24 cellular contexts compared by ENCODE assay signal in the genomic region with DNA sequence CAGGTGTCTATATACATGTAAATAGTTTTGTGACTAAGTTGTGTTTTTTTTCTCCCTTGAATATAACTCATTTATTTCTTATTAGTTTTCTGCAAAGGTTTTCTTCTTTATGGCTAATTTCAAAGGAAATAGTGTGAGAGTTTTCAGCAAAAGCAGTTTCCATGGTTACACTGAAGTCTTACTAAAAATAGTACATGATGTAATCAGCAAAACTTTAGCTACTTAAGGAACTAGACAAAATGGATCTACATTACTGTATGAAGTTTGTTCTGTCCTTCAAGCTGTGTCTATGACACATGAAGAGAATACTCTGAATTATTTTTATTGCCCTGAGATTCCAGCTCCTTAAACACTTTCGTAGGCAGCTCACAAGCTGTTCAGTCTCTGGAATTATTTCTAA.
DNase-seq lines count a peak whose midpoint lies in the region; ATAC-seq and TF ChIP-seq lines count a peak whose summit lies in the region.
"Had no signal": no experiment of that assay in that cellular context is flagged by ENCODE, and none has a peak within 500 bp of the region (broad histone marks: within the 10 kb centered on the region; RNA-seq: fewer than 3 reads in every experiment).

No MANE protein-coding gene starts in this region.

- H3K9me3 ChIP-seq in hepatocyte (ENCODE audit: low read depth) (no peaks in the 10 kb centered on the region), neuronal stem cell (replicated peaks in 1 of 2; ENCODE audit: control insufficient read depth in 2 of 2, insufficient read depth in 1 of 2, low read depth in 1 of 2, low read length in 2 of 2) (no peaks in the 10 kb centered on the region)
- H3K9me3 ChIP-seq in CD4-positive, alpha-beta T cell (ENCODE audit: control insufficient read depth, low read length), result no peaks in the 10 kb centered on the region
- H3K9me3 ChIP-seq: pancreas, Peyer's patch, thoracic aorta had no signal

- CTCF ChIA-PET in CD4-positive, alpha-beta T cell (lab: Charles Lee), result no interaction called here

- H3K4me2 ChIP-seq in GM23338, result no peak overlapping the region
- no peak overlapping the region for H3K4me2 ChIP-seq in hepatocyte
- H3K4me2 ChIP-seq in neuronal stem cell (ENCODE audit: insufficient read depth, low read length, poor library complexity, severe bottlenecking), result no peak overlapping the region

- no peak overlapping the region for H3K18ac ChIP-seq in neuronal stem cell (ENCODE audit: low read length)

- no peak overlapping the region for H3K23ac ChIP-seq in neuronal stem cell (ENCODE audit: low read depth, low read length, poor library complexity)

- H2AK5ac ChIP-seq in neuronal stem cell (ENCODE audit: low read depth, low read length), result no peak overlapping the region

- H3K27me3 Mint-ChIP-seq in GM23338 (ENCODE audit: insufficient read depth, low read depth, poor library complexity), result no peaks in the 10 kb centered on the region
- peaks cover 11% of the 10 kb centered on the region for H3K27me3 Mint-ChIP-seq in CD4-positive, alpha-beta T cell
- H3K27me3 Mint-ChIP-seq: activated naive CD8-positive, alpha-beta T cell treated with anti-CD3 and anti-CD28 coated beads for 36 hours had no signal

- H3K27ac ChIP-seq in GM23338 (ENCODE audit: low read depth) (no peak overlapping the region), hepatocyte (peak overlapping the region; percentile 49), neuronal stem cell (replicated peaks; ENCODE audit: low read length) (no peak overlapping the region)
- no peak overlapping the region for H3K27ac ChIP-seq in CD4-positive, alpha-beta T cell (ENCODE audit: low read depth, low read length)
- H3K27ac ChIP-seq: epithelial cell of prostate, pancreas, Peyer's patch, thoracic aorta had no signal

- no peaks in the 10 kb centered on the region for H4K20me1 ChIP-seq in GM23338 (replicated peaks; ENCODE audit: insufficient read depth)
- no peaks in the 10 kb centered on the region for H4K20me1 ChIP-seq in hepatocyte (ENCODE audit: insufficient read depth, poor library complexity, severe bottlenecking)

- H3K14ac ChIP-seq in neuronal stem cell (ENCODE audit: low read length), result no peak overlapping the region

- TF ChIP-seq CTCF in GM23338 (conservative IDR thresholded peaks at IDR 0.05; ENCODE audit: low read depth in 2 of 2), result no peak
- TF ChIP-seq CTCF in hepatocyte (IDR thresholded peaks at IDR 0.05; ENCODE audit: poor library complexity), result no peak
- TF ChIP-seq CTCF in CD4-positive, alpha-beta T cell (IDR thresholded peaks at IDR 0.05), result no peak

- H3K79me2 ChIP-seq in GM23338 (replicated peaks; ENCODE audit: insufficient read depth) (no peaks in the 10 kb centered on the region), hepatocyte (no peaks in the 10 kb centered on the region)

- H3K9me3 Mint-ChIP-seq in GM23338, result peaks cover 2% of the 10 kb centered on the region; the same call in 2 of the 3 replicates
- no peaks in the 10 kb centered on the region for H3K9me3 Mint-ChIP-seq in CD4-positive, alpha-beta T cell
- H3K9me3 Mint-ChIP-seq: activated CD4-positive, alpha-beta memory T cell treated with anti-CD3 and anti-CD28 coated beads for 36 hours; activated naive CD8-positive, alpha-beta T cell treated with anti-CD3 and anti-CD28 coated beads for 36 hours; activated T-helper 2 cell treated with anti-CD3 and anti-CD28 coated beads, Interferon-gamma antibody, Interleukin-2, Interleukin-4, amounts not matched to agents 10 μg/mL and 5 μg/mL and 100 μg/mL, durations not matched to agents 14 hours and 24 hours and 36 hours had no signal

- H3K36me3 Mint-ChIP-seq in GM23338 (ENCODE audit: low read depth), result no peaks in the 10 kb centered on the region; the same call in 2 of the 3 replicates
- no peaks in the 10 kb centered on the region for H3K36me3 Mint-ChIP-seq in CD4-positive, alpha-beta T cell (ENCODE audit: low read depth)
- H3K36me3 Mint-ChIP-seq: activated CD4-positive, alpha-beta memory T cell treated with anti-CD3 and anti-CD28 coated beads for 36 hours; activated naive CD8-positive, alpha-beta T cell treated with anti-CD3 and anti-CD28 coated beads for 36 hours; CD4-positive, CD25-positive, alpha-beta regulatory T cell; naive thymus-derived CD8-positive, alpha-beta T cell had no signal

- WGBS in hepatocyte (ENCODE audit: low lambda C conversion rate, missing lambda C conversion rate), result 14% methylated on average over 1 of the region's 1 CpG
- no CpG with 5 or more reads among the region's 1 CpG for WGBS in neuronal stem cell (ENCODE audit: extremely low coverage in 2 of 2, insufficient read length in 2 of 2, insufficient replicate concordance in 1 of 2), 2 donors

- H2AFZ ChIP-seq in GM23338 (peak overlapping the region; percentile 38; the same call in 1 of the 2 replicates), hepatocyte (peak overlapping the region; percentile 0), neuronal stem cell (ENCODE audit: low read length) (peak overlapping the region; percentile 25)

- H3K27me3 ChIP-seq in GM23338 (ENCODE audit: insufficient read depth), result no peaks in the 10 kb centered on the region
- H3K27me3 ChIP-seq in hepatocyte, result no peaks in the 10 kb centered on the region
- no peaks in the 10 kb centered on the region for H3K27me3 ChIP-seq in neuronal stem cell (ENCODE audit: control insufficient read depth in 3 of 3, insufficient read depth in 3 of 3, low read depth in 1 of 3, low read length in 3 of 3)
- H3K27me3 ChIP-seq in CD4-positive, alpha-beta T cell (ENCODE audit: control insufficient read depth, insufficient read depth, low read length), result no peaks in the 10 kb centered on the region
- H3K27me3 ChIP-seq: pancreas, Peyer's patch had no signal

- H3K4ac ChIP-seq in neuronal stem cell (ENCODE audit: low read length), result no peak overlapping the region

- H3K79me1 ChIP-seq in neuronal stem cell (ENCODE audit: low read depth, low read length), result no peaks in the 10 kb centered on the region

- no peak overlapping the region for H3K9ac ChIP-seq in neuronal stem cell (ENCODE audit: low read depth, low read length, poor library complexity)

- POLR2A ChIA-PET in CD4-positive, alpha-beta T cell (lab: Charles Lee), result no interaction called here

- no peak overlapping the region for H4K8ac ChIP-seq in neuronal stem cell (ENCODE audit: low read depth, low read length)

- H3K4me1 ChIP-seq in GM23338 (ENCODE audit: insufficient read depth) (no peaks in the 10 kb centered on the region), hepatocyte (ENCODE audit: insufficient read depth) (peaks cover 13% of the 10 kb centered on the region), neuronal stem cell (ENCODE audit: control insufficient read depth in 2 of 2, insufficient read depth in 1 of 2, low read depth in 1 of 2, low read length in 2 of 2) (peaks cover 7 to 20% of the 10 kb centered on the region in 2 donors)
- H3K4me1 ChIP-seq: pancreas, Peyer's patch had no signal

- intact Hi-C loops in CD4-positive, alpha-beta T cell (cut with DNase I, micrococcal nuclease), result no loop called here

- H2BK120ac ChIP-seq in neuronal stem cell (ENCODE audit: low read depth, low read length), result no peak overlapping the region

- DNase-seq in GM23338 (ENCODE audit: low spot score), result no peak
- peak; percentile 57 for DNase-seq in NCI-H146 treated with DMSO at 0.1 percent for 48 hours (lab: John Stamatoyannopoulos, UW; ENCODE audit: unreplicated experiment)
- peak; percentile 36 for DNase-seq in hepatocyte (ENCODE audit: low spot score)
- DNase-seq in neuronal stem cell (ENCODE audit: low spot score), result no peak
- no peak for DNase-seq in CD4-positive, alpha-beta T cell
- DNase-seq in NCI-H1105 treated with DMSO at 0.1 percent for 48 hours (lab: John Stamatoyannopoulos, UW), result no peak
- DNase-seq: activated CD4-positive, alpha-beta memory T cell treated with anti-CD3 and anti-CD28 coated beads for 36 hours; activated CD8-positive, alpha-beta memory T cell treated with anti-CD3 and anti-CD28 coated beads, Interleukin-2, amount 50 U/mL, for 48 hours; activated naive CD8-positive, alpha-beta T cell treated with anti-CD3 and anti-CD28 coated beads for 36 hours; CD4-positive, CD25-positive, alpha-beta regulatory T cell; cerebellar nuclear complex; H9; Karpas-422; naive thymus-derived CD8-positive, alpha-beta T cell; NCI-H1048; pancreas; Peyer's patch; right cardiac atrium; stimulated activated naive CD4-positive, alpha-beta T cell treated with Interleukin-2 at 50 U/mL for 16 hours; T-helper 1 cell had no signal

- H3F3A ChIP-seq in GM23338 (replicated peaks; ENCODE audit: low read depth), result no peaks in the 10 kb centered on the region

- no peak for ATAC-seq in GM23338
- ATAC-seq in CD4-positive, alpha-beta T cell (ENCODE audit: poor library complexity), result no peak
- no peak for ATAC-seq in GM18867 (IDR thresholded peaks at IDR 0.05; ENCODE audit: unreplicated experiment)
- ATAC-seq: naive thymus-derived CD8-positive, alpha-beta T cell; pancreas; right cardiac atrium had no signal

- H2BK5ac ChIP-seq in neuronal stem cell (ENCODE audit: low read length), result no peak overlapping the region

- peaks cover 21% of the 10 kb centered on the region for H3K9me2 ChIP-seq in GM23338 (ENCODE audit: insufficient read depth)
- H3K9me2 ChIP-seq in hepatocyte (replicated peaks; ENCODE audit: insufficient read depth), result no peaks in the 10 kb centered on the region

- no peak overlapping the region for H3K27ac Mint-ChIP-seq in GM23338
- no peak overlapping the region for H3K27ac Mint-ChIP-seq in CD4-positive, alpha-beta T cell
- H3K27ac Mint-ChIP-seq: activated CD4-positive, alpha-beta memory T cell treated with anti-CD3 and anti-CD28 coated beads for 36 hours; activated naive CD8-positive, alpha-beta T cell treated with anti-CD3 and anti-CD28 coated beads for 36 hours; activated T-helper 2 cell treated with anti-CD3 and anti-CD28 coated beads, Interferon-gamma antibody, Interleukin-2, Interleukin-4, amounts not matched to agents 10 μg/mL and 5 μg/mL and 100 μg/mL, durations not matched to agents 14 hours and 24 hours and 36 hours; CD4-positive, CD25-positive, alpha-beta regulatory T cell; H9 had no signal

- no peak overlapping the region for H2BK15ac ChIP-seq in neuronal stem cell (ENCODE audit: low read length)

- no peak overlapping the region for H2BK12ac ChIP-seq in neuronal stem cell (ENCODE audit: low read length)

- H3K4me3 ChIP-seq in GM23338, result no peak overlapping the region
- no peak overlapping the region for H3K4me3 ChIP-seq in hepatocyte
- H3K4me3 ChIP-seq in neuronal stem cell (ENCODE audit: low read length in 2 of 2), result no peak overlapping the region
- H3K4me3 ChIP-seq: pancreas, Peyer's patch, thoracic aorta had no signal

- no peak overlapping the region for H3K4me3 Mint-ChIP-seq in GM23338
- H3K4me3 Mint-ChIP-seq in CD4-positive, alpha-beta T cell, result no peak overlapping the region
- H3K4me3 Mint-ChIP-seq: activated CD4-positive, alpha-beta memory T cell treated with anti-CD3 and anti-CD28 coated beads for 36 hours; activated naive CD8-positive, alpha-beta T cell treated with anti-CD3 and anti-CD28 coated beads for 36 hours; CD4-positive, CD25-positive, alpha-beta regulatory T cell; H9; naive thymus-derived CD8-positive, alpha-beta T cell had no signal

- no peaks in the 10 kb centered on the region for H3K36me3 ChIP-seq in GM23338 (ENCODE audit: insufficient read depth)
- H3K36me3 ChIP-seq in hepatocyte (replicated peaks; ENCODE audit: insufficient read depth, low read depth), result no peaks in the 10 kb centered on the region
- H3K36me3 ChIP-seq in neuronal stem cell (replicated peaks in 1 of 2; ENCODE audit: control insufficient read depth in 2 of 2, insufficient read depth in 2 of 2, low read length in 2 of 2), result no peaks in the 10 kb centered on the region
- H3K36me3 ChIP-seq: pancreas, Peyer's patch, thoracic aorta had no signal

- H3K4me1 Mint-ChIP-seq in GM23338, result no peaks in the 10 kb centered on the region
- no peaks in the 10 kb centered on the region for H3K4me1 Mint-ChIP-seq in CD4-positive, alpha-beta T cell (ENCODE audit: low read depth)
- H3K4me1 Mint-ChIP-seq: activated naive CD8-positive, alpha-beta T cell treated with anti-CD3 and anti-CD28 coated beads for 36 hours; CD4-positive, CD25-positive, alpha-beta regulatory T cell; naive thymus-derived CD8-positive, alpha-beta T cell had no signal

- no peak overlapping the region for H4K91ac ChIP-seq in neuronal stem cell (ENCODE audit: low read depth, low read length, poor library complexity)

Comparison
In these comparisons a context has a peak if more than half of its experiments do, and no peak if none do; other contexts are left out.
1. DNase-seq: peak in NCI-H146 treated with DMSO at 0.1 percent for 48 hours (single experiment) and hepatocyte (single experiment); none in GM23338 (single experiment), neuronal stem cell (single experiment), CD4-positive, alpha-beta T cell (0 of 10) and NCI-H1105 treated with DMSO at 0.1 percent for 48 hours (single experiment).
2. Peak in every context shown above with its lines, with median percentiles within 50 percentile points of each other: H2AFZ ChIP-seq.